ENCODE assay signal across 1 cellular context in the genomic region with DNA sequence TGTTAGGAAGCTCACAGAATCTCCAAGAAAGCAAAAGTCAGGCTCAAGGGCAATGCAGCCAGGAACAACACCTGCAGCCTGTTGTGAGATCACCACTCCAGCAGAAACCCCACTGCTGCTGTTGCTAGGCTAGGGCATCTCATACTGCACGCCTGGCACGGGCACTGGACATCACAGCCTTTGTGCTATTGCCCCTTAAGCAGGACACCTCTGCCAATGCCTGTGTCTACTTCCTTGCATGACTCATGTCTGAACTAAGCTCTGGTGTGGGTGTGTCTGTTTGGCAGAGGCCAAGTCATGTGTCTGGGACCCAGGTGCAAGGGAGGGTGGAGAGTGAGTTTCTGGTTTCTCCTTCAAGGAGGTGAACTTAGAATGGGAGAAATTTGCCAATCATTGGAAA.
A peak's percentile ranks its signal among the peaks of the same experiment; 100 is the strongest.
TF ChIP-seq lines count a peak whose summit lies in the region.

No MANE protein-coding gene starts in this region.

TF ChIP-seq in K562, 482 proteins besides CTCF, POLR2A, EP300 and RAD21 (continued from another document and continues in another):
- TF ChIP-seq, protein P1, sequence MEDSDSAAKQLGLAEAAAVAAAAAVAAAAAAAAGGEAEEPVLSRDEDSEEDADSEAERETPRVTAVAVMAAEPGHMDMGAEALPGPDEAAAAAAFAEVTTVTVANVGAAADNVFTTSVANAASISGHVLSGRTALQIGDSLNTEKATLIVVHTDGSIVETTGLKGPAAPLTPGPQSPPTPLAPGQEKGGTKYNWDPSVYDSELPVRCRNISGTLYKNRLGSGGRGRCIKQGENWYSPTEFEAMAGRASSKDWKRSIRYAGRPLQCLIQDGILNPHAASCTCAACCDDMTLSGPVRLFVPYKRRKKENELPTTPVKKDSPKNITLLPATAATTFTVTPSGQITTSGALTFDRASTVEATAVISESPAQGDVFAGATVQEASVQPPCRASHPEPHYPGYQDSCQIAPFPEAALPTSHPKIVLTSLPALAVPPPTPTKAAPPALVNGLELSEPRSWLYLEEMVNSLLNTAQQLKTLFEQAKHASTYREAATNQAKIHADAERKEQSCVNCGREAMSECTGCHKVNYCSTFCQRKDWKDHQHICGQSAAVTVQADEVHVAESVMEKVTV (CRISPR knock-in tag; IDR thresholded peaks at IDR 0.05) = no peak
- TF ChIP-seq ATF7 (IDR thresholded peaks at IDR 0.05) (no peak), ZNF79 (CRISPR knock-in tag; IDR thresholded peaks at IDR 0.05; ENCODE audit: low read depth) (no peak), ZBTB7A (IDR thresholded peaks at IDR 0.05; ENCODE audit: borderline replicate concordance, control insufficient read depth, low read depth, low read length) (no peak), SP2 (IDR thresholded peaks at IDR 0.05; ENCODE audit: extremely low read depth, low read depth, low read length, poor library complexity, severe bottlenecking) (no peak), TAL1 (IDR thresholded peaks at IDR 0.05) (no peak), ZNF146 (CRISPR knock-in tag; IDR thresholded peaks at IDR 0.05; ENCODE audit: unreplicated experiment) (no peak), ZNF436 (CRISPR knock-in tag; IDR thresholded peaks at IDR 0.05) (no peak), NFE2 (IDR thresholded peaks at IDR 0.05; ENCODE audit: low read depth) (0 out of 2 replicates have a peak, but pooled peaks have one; percentile 13), EHMT2 (IDR thresholded peaks at IDR 0.05) (no peak), IFI16 (CRISPR knock-in tag; IDR thresholded peaks at IDR 0.05) (no peak), EGR1 (conservative IDR thresholded peaks at IDR 0.05) (0 out of 2 replicates have a peak, but pooled peaks have one; percentile 19), STAT5B (CRISPR knock-in tag; IDR thresholded peaks at IDR 0.05) (no peak)
- TF ChIP-seq, protein P2, sequence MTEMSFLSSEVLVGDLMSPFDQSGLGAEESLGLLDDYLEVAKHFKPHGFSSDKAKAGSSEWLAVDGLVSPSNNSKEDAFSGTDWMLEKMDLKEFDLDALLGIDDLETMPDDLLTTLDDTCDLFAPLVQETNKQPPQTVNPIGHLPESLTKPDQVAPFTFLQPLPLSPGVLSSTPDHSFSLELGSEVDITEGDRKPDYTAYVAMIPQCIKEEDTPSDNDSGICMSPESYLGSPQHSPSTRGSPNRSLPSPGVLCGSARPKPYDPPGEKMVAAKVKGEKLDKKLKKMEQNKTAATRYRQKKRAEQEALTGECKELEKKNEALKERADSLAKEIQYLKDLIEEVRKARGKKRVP (CRISPR knock-in tag; IDR thresholded peaks at IDR 0.05) = no peak
- TF ChIP-seq, protein P3, sequence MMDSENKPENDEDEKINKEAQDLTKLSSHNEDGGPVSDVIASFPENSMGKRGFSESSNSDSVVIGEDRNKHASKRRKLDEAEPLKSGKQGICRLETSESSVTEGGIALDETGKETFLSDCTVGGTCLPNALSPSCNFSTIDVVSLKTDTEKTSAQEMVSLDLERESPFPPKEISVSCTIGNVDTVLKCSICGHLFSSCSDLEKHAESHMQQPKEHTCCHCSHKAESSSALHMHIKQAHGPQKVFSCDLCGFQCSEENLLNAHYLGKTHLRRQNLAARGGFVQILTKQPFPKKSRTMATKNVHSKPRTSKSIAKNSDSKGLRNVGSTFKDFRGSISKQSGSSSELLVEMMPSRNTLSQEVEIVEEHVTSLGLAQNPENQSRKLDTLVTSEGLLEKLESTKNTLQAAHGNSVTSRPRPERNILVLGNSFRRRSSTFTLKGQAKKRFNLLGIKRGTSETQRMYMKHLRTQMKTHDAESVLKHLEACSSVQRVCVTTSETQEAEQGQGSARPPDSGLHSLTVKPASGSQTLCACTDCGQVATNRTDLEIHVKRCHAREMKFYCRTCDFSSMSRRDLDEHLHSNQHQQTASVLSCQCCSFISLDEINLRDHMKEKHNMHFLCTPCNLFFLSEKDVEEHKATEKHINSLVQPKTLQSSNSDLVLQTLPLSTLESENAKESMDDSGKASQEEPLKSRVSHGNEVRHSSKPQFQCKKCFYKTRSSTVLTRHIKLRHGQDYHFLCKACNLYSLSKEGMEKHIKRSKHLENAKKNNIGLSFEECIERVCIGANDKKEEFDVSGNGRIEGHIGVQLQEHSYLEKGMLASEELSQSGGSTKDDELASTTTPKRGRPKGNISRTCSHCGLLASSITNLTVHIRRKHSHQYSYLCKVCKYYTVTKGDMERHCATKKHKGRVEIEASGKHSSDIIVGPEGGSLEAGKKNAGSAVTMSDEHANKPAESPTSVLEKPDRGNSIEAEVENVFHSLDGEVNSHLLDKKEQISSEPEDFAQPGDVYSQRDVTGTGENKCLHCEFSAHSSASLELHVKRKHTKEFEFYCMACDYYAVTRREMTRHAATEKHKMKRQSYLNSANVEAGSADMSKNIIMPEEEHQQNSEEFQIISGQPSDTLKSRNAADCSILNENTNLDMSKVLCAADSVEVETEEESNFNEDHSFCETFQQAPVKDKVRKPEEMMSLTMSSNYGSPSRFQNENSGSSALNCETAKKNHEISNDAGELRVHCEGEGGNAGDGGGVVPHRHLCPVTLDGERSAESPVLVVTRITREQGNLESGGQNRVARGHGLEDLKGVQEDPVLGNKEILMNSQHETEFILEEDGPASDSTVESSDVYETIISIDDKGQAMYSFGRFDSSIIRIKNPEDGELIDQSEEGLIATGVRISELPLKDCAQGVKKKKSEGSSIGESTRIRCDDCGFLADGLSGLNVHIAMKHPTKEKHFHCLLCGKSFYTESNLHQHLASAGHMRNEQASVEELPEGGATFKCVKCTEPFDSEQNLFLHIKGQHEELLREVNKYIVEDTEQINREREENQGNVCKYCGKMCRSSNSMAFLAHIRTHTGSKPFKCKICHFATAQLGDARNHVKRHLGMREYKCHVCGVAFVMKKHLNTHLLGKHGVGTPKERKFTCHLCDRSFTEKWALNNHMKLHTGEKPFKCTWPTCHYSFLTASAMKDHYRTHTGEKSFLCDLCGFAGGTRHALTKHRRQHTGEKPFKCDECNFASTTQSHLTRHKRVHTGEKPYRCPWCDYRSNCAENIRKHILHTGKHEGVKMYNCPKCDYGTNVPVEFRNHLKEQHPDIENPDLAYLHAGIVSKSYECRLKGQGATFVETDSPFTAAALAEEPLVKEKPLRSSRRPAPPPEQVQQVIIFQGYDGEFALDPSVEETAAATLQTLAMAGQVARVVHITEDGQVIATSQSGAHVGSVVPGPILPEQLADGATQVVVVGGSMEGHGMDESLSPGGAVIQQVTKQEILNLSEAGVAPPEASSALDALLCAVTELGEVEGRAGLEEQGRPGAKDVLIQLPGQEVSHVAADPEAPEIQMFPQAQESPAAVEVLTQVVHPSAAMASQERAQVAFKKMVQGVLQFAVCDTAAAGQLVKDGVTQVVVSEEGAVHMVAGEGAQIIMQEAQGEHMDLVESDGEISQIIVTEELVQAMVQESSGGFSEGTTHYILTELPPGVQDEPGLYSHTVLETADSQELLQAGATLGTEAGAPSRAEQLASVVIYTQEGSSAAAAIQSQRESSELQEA (IDR thresholded peaks at IDR 0.05; ENCODE audit: low read depth) = no peak
- TF ChIP-seq, protein P4, sequence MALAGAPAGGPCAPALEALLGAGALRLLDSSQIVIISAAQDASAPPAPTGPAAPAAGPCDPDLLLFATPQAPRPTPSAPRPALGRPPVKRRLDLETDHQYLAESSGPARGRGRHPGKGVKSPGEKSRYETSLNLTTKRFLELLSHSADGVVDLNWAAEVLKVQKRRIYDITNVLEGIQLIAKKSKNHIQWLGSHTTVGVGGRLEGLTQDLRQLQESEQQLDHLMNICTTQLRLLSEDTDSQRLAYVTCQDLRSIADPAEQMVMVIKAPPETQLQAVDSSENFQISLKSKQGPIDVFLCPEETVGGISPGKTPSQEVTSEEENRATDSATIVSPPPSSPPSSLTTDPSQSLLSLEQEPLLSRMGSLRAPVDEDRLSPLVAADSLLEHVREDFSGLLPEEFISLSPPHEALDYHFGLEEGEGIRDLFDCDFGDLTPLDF (CRISPR knock-in tag; IDR thresholded peaks at IDR 0.05) = no peak
- TF ChIP-seq, protein P5, sequence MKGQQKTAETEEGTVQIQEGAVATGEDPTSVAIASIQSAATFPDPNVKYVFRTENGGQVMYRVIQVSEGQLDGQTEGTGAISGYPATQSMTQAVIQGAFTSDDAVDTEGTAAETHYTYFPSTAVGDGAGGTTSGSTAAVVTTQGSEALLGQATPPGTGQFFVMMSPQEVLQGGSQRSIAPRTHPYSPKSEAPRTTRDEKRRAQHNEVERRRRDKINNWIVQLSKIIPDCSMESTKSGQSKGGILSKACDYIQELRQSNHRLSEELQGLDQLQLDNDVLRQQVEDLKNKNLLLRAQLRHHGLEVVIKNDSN (CRISPR knock-in tag; IDR thresholded peaks at IDR 0.05) = peak; percentile 55; the same call in 1 of the 2 replicates
- TF ChIP-seq, protein P6, sequence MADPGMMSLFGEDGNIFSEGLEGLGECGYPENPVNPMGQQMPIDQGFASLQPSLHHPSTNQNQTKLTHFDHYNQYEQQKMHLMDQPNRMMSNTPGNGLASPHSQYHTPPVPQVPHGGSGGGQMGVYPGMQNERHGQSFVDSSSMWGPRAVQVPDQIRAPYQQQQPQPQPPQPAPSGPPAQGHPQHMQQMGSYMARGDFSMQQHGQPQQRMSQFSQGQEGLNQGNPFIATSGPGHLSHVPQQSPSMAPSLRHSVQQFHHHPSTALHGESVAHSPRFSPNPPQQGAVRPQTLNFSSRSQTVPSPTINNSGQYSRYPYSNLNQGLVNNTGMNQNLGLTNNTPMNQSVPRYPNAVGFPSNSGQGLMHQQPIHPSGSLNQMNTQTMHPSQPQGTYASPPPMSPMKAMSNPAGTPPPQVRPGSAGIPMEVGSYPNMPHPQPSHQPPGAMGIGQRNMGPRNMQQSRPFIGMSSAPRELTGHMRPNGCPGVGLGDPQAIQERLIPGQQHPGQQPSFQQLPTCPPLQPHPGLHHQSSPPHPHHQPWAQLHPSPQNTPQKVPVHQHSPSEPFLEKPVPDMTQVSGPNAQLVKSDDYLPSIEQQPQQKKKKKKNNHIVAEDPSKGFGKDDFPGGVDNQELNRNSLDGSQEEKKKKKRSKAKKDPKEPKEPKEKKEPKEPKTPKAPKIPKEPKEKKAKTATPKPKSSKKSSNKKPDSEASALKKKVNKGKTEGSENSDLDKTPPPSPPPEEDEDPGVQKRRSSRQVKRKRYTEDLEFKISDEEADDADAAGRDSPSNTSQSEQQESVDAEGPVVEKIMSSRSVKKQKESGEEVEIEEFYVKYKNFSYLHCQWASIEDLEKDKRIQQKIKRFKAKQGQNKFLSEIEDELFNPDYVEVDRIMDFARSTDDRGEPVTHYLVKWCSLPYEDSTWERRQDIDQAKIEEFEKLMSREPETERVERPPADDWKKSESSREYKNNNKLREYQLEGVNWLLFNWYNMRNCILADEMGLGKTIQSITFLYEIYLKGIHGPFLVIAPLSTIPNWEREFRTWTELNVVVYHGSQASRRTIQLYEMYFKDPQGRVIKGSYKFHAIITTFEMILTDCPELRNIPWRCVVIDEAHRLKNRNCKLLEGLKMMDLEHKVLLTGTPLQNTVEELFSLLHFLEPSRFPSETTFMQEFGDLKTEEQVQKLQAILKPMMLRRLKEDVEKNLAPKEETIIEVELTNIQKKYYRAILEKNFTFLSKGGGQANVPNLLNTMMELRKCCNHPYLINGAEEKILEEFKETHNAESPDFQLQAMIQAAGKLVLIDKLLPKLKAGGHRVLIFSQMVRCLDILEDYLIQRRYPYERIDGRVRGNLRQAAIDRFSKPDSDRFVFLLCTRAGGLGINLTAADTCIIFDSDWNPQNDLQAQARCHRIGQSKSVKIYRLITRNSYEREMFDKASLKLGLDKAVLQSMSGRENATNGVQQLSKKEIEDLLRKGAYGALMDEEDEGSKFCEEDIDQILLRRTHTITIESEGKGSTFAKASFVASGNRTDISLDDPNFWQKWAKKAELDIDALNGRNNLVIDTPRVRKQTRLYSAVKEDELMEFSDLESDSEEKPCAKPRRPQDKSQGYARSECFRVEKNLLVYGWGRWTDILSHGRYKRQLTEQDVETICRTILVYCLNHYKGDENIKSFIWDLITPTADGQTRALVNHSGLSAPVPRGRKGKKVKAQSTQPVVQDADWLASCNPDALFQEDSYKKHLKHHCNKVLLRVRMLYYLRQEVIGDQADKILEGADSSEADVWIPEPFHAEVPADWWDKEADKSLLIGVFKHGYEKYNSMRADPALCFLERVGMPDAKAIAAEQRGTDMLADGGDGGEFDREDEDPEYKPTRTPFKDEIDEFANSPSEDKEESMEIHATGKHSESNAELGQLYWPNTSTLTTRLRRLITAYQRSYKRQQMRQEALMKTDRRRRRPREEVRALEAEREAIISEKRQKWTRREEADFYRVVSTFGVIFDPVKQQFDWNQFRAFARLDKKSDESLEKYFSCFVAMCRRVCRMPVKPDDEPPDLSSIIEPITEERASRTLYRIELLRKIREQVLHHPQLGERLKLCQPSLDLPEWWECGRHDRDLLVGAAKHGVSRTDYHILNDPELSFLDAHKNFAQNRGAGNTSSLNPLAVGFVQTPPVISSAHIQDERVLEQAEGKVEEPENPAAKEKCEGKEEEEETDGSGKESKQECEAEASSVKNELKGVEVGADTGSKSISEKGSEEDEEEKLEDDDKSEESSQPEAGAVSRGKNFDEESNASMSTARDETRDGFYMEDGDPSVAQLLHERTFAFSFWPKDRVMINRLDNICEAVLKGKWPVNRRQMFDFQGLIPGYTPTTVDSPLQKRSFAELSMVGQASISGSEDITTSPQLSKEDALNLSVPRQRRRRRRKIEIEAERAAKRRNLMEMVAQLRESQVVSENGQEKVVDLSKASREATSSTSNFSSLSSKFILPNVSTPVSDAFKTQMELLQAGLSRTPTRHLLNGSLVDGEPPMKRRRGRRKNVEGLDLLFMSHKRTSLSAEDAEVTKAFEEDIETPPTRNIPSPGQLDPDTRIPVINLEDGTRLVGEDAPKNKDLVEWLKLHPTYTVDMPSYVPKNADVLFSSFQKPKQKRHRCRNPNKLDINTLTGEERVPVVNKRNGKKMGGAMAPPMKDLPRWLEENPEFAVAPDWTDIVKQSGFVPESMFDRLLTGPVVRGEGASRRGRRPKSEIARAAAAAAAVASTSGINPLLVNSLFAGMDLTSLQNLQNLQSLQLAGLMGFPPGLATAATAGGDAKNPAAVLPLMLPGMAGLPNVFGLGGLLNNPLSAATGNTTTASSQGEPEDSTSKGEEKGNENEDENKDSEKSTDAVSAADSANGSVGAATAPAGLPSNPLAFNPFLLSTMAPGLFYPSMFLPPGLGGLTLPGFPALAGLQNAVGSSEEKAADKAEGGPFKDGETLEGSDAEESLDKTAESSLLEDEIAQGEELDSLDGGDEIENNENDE (IDR thresholded peaks at IDR 0.05; ENCODE audit: low read depth, low read length) = no peak
- TF ChIP-seq, protein P7, sequence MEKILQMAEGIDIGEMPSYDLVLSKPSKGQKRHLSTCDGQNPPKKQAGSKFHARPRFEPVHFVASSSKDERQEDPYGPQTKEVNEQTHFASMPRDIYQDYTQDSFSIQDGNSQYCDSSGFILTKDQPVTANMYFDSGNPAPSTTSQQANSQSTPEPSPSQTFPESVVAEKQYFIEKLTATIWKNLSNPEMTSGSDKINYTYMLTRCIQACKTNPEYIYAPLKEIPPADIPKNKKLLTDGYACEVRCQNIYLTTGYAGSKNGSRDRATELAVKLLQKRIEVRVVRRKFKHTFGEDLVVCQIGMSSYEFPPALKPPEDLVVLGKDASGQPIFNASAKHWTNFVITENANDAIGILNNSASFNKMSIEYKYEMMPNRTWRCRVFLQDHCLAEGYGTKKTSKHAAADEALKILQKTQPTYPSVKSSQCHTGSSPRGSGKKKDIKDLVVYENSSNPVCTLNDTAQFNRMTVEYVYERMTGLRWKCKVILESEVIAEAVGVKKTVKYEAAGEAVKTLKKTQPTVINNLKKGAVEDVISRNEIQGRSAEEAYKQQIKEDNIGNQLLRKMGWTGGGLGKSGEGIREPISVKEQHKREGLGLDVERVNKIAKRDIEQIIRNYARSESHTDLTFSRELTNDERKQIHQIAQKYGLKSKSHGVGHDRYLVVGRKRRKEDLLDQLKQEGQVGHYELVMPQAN (IDR thresholded peaks at IDR 0.05; ENCODE audit: borderline replicate concordance) = no peak
- TF ChIP-seq, protein P8, sequence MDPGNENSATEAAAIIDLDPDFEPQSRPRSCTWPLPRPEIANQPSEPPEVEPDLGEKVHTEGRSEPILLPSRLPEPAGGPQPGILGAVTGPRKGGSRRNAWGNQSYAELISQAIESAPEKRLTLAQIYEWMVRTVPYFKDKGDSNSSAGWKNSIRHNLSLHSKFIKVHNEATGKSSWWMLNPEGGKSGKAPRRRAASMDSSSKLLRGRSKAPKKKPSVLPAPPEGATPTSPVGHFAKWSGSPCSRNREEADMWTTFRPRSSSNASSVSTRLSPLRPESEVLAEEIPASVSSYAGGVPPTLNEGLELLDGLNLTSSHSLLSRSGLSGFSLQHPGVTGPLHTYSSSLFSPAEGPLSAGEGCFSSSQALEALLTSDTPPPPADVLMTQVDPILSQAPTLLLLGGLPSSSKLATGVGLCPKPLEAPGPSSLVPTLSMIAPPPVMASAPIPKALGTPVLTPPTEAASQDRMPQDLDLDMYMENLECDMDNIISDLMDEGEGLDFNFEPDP (CRISPR knock-in tag; IDR thresholded peaks at IDR 0.05) = no peak
